ENCODE assay signal across 20 cellular contexts in the genomic region with DNA sequence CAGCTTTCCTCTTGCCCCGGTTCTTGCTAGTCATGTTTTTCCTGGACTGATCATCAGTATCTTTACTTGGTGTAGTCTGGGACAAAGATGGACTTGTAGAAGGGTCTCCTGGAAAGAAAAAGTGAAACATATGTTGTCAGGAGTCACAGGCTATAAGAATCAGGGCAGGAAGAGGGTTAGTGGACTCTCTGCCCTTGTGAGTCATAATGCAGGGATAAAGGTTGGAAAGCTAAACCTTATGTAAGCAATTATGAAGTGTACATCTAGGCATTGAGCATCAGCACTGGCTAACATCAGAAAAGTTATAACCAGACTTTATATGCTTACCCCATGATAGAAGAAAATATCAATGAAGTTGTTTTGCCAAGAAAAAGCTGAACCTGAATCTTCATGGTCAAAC. TPM values are rescaled to one million over a fixed set of nuclear protein-coding genes. Genes with fewer than 3 reads are reported as not detected.
A peak's percentile ranks its signal among the peaks of the same experiment; 100 is the strongest.
DNase-seq lines count a peak whose midpoint lies in the region; ATAC-seq, FAIRE-seq and TF ChIP-seq lines count a peak whose summit lies in the region.
"Had no signal": no experiment of that assay in that cellular context is flagged by ENCODE, and none has a peak within 500 bp of the region (broad histone marks: within the 10 kb centered on the region; RNA-seq: fewer than 3 reads in every experiment).

No MANE protein-coding gene starts in this region.

- no peaks in the 10 kb centered on the region for H3K4me1 ChIP-seq in IMR-90 (ENCODE audit: control insufficient read depth, insufficient read depth, low read length)
- peaks cover 3% of the 10 kb centered on the region for H3K4me1 ChIP-seq in endothelial cell of umbilical vein (ENCODE audit: control insufficient read depth, extremely low read depth, insufficient read depth, low read length)
- H3K4me1 ChIP-seq: BE2C, HAP-1 had no signal

- H3K18ac ChIP-seq in IMR-90 (ENCODE audit: low read depth, low read length) = no peak overlapping the region

- peaks cover 0 to 8% of the 10 kb centered on the region in 2 experiments; a peak in 3 of 4 replicates for H3K79me1 ChIP-seq in IMR-90 (ENCODE audit: low read depth in 1 of 2, low read length in 2 of 2)

- dilution Hi-C loops in IMR-90 (cut with HindIII; ENCODE audit: low sequenced_read_pairs, unreplicated experiment) (no loop called here), endothelial cell of umbilical vein (cut with MboI; ENCODE audit: extremely low pct_ligation_motif_present, low sequenced_read_pairs) (no loop called here)

- H3K27ac ChIP-seq in IMR-90 (ENCODE audit: insufficient read depth, low read length) (no peak overlapping the region), endothelial cell of umbilical vein (ENCODE audit: insufficient read depth, low read depth, low read length) (no peak overlapping the region)
- H3K27ac ChIP-seq: KMS-11 had no signal

- no peak overlapping the region for H3K23ac ChIP-seq in IMR-90 (ENCODE audit: low read depth, low read length)

- peak; percentile 82 for ATAC-seq in IMR-90 (ENCODE audit: low read depth)

- no peak overlapping the region for H2BK5ac ChIP-seq in IMR-90 (ENCODE audit: low read depth, low read length, poor library complexity, severe bottlenecking)

- H3K9me3 ChIP-seq in IMR-90 (ENCODE audit: control insufficient read depth, insufficient read depth, low read length) = no peaks in the 10 kb centered on the region
- no peaks in the 10 kb centered on the region for H3K9me3 ChIP-seq in endothelial cell of umbilical vein (replicated peaks; ENCODE audit: control insufficient read depth, insufficient read depth, low read length)
- H3K9me3 ChIP-seq: BE2C, HAP-1 had no signal

- in situ Hi-C loops in IMR-90 (cut with MboI; ENCODE audit: low sequenced_read_pairs) = no loop called here

- FAIRE-seq in endothelial cell of umbilical vein (lab: Jason Lieb, UNC) = peak; percentile 12
- FAIRE-seq: GM19239 had no signal

- TF ChIP-seq POLR2A in IMR-90 (IDR thresholded peaks at IDR 0.05; ENCODE audit: low read depth, low read length) (no peak), endothelial cell of umbilical vein (IDR thresholded peaks at IDR 0.05; ENCODE audit: low read depth, low read length) (no peak)

- no peak overlapping the region for H4K91ac ChIP-seq in IMR-90 (ENCODE audit: insufficient read depth, low read depth, low read length)

- TF ChIP-seq RAD21 in IMR-90 (IDR thresholded peaks at IDR 0.05; ENCODE audit: low read length) = no peak

- H2AK9ac ChIP-seq in IMR-90 (replicated peaks; ENCODE audit: low read depth, low read length, poor library complexity) = no peak overlapping the region

- H3K9me1 ChIP-seq in IMR-90 (ENCODE audit: insufficient read depth, low read length) (peaks cover 6% of the 10 kb centered on the region), endothelial cell of umbilical vein (replicated peaks; ENCODE audit: control insufficient read depth, extremely low read depth, insufficient read depth, low read length) (no peaks in the 10 kb centered on the region)

- H3K4ac ChIP-seq in IMR-90 (ENCODE audit: low read depth, low read length) = no peak overlapping the region

- BruUV-seq in IMR-90 (replicated peaks; lab: Mats Ljungman, UMichigan) (no TSS peak), endothelial cell of umbilical vein (replicated peaks; lab: Mats Ljungman, UMichigan) (no TSS peak)

- H2AK5ac ChIP-seq in IMR-90 (ENCODE audit: low read depth, low read length) = no peak overlapping the region

- H3K14ac ChIP-seq in IMR-90 (replicated peaks; ENCODE audit: low read depth, low read length) = no peak overlapping the region

- no peak overlapping the region for H2BK120ac ChIP-seq in IMR-90 (ENCODE audit: low read depth, low read length)

- H2BK20ac ChIP-seq in IMR-90 (ENCODE audit: low read depth, low read length) = no peak overlapping the region

- H3K9ac ChIP-seq in IMR-90 (ENCODE audit: low read depth, low read length) (no peak overlapping the region), endothelial cell of umbilical vein (replicated peaks; ENCODE audit: extremely low read depth, insufficient read depth, low read length) (no peak overlapping the region)
- H3K9ac ChIP-seq: KMS-11 had no signal

- no peaks in the 10 kb centered on the region for H3K79me2 ChIP-seq in endothelial cell of umbilical vein (ENCODE audit: control insufficient read depth, insufficient read depth, low read length)

- H3K56ac ChIP-seq in IMR-90 (ENCODE audit: extremely low read depth, insufficient read depth, low read length) = no peak overlapping the region

- H2BK15ac ChIP-seq in IMR-90 (ENCODE audit: low read depth, low read length) = no peak overlapping the region

- H2AFZ ChIP-seq in IMR-90 (replicated peaks; ENCODE audit: low read length, poor library complexity) (no peak overlapping the region), endothelial cell of umbilical vein (ENCODE audit: low read depth, low read length) (no peak overlapping the region)

- CTCF ChIA-PET in IMR-90 (lab: Yijun Ruan, JAX) = interaction anchor here (1.2 kb wide), 1 partner anchor 8 kb away, joined by 3 read pairs; no protein-coding TSS in a partner anchor
- CTCF ChIA-PET in endothelial cell of umbilical vein (lab: Charles Lee) = interaction anchor here (0.9 to 1.2 kb wide), 2 partner anchors 15 to 81 kb away, joined by 3 to 4 read pairs; no protein-coding TSS in a partner anchor

- TF ChIP-seq CTCF in IMR-90 (conservative IDR thresholded peaks at IDR 0.05; ENCODE audit: low read depth, low read length) = no peak
- no peak for TF ChIP-seq CTCF in endothelial cell of umbilical vein (IDR thresholded peaks at IDR 0.05; ENCODE audit: extremely low read depth in 1 of 2, insufficient read depth in 1 of 2, low read depth in 1 of 2, low read length in 2 of 2)

- peaks cover 8% of the 10 kb centered on the region for H3K36me3 ChIP-seq in IMR-90 (ENCODE audit: control insufficient read depth, insufficient read depth, low read length)
- peaks cover 6 to 23% of the 10 kb centered on the region in 2 experiments for H3K36me3 ChIP-seq in endothelial cell of umbilical vein (ENCODE audit: control insufficient read depth in 2 of 2, extremely low read depth in 1 of 2, insufficient read depth in 2 of 2, low read length in 2 of 2)
- H3K36me3 ChIP-seq: BE2C had no signal

- intact Hi-C loops in IMR-90 (cut with micrococcal nuclease) (no loop called here), endothelial cell of umbilical vein (cut with micrococcal nuclease) (no loop called here)

- DNase-seq in EL (peak; percentile 35), IMR-90 (peak; percentile 58), endothelial cell of umbilical vein (ENCODE audit: low read depth, low spot score) (no peak), iris pigment epithelial cell (ENCODE audit: low read depth) (peak; percentile 54), NCI-H524 (lab: John Stamatoyannopoulos, UW) (no peak), GOT3 (lab: John Stamatoyannopoulos, UW) (no peak), T-helper 1 cell (no peak), SKM-1 (lab: John Stamatoyannopoulos, UW; ENCODE audit: unreplicated experiment) (no peak)
- DNase-seq: 8988T; BE2C; CD4-positive, alpha-beta T cell; MM.1S; NCI-H1092 treated with DMSO at 0.1 percent for 48 hours; NCI-H69; NK-92 treated with Interleukin-12 subunit alpha and Interleukin-12 subunit beta, amount 100 ng/mL, for 24 hours; RPMI8226; SIG-M5 had no signal

- H3K27me3 ChIP-seq in IMR-90 (ENCODE audit: control insufficient read depth, insufficient read depth, low read length) = no peaks in the 10 kb centered on the region
- H3K27me3 ChIP-seq in endothelial cell of umbilical vein (ENCODE audit: control insufficient read depth in 2 of 2, insufficient read depth in 2 of 2, low read length in 2 of 2) = no peaks in the 10 kb centered on the region
- H3K27me3 ChIP-seq: BE2C had no signal

- H4K5ac ChIP-seq in IMR-90 (ENCODE audit: low read depth, low read length) = no peak overlapping the region

- H3K4me2 ChIP-seq in IMR-90 (ENCODE audit: low read depth, low read length) (no peak overlapping the region), endothelial cell of umbilical vein (ENCODE audit: insufficient read depth, low read length) (no peak overlapping the region)
- H3K4me2 ChIP-seq: KMS-11 had no signal

- H4K8ac ChIP-seq in IMR-90 (ENCODE audit: low read depth in 2 of 2, low read length in 2 of 2) = no peak overlapping the region

- no CpG with 5 or more reads among the region's 1 CpG for WGBS in IMR-90 (ENCODE audit: extremely low coverage in 2 of 2, insufficient read length in 1 of 2), 2 experiments

- POLR2A ChIA-PET in IMR-90 (lab: Charles Lee; ENCODE audit: unreplicated experiment) = no interaction called here
- POLR2A ChIA-PET in endothelial cell of umbilical vein (lab: Charles Lee) = no interaction called here

- H3K4me3 ChIP-seq in IMR-90 (ENCODE audit: insufficient read depth, low read depth, low read length) = no peak overlapping the region
- no peak overlapping the region for H3K4me3 ChIP-seq in endothelial cell of umbilical vein (replicated peaks in 1 of 3; ENCODE audit: insufficient read depth in 1 of 3, low read depth in 1 of 3, low read length in 3 of 3)
- H3K4me3 ChIP-seq: HAP-1 had no signal

- H4K20me1 ChIP-seq in IMR-90 (ENCODE audit: insufficient read depth, low read length) = no peaks in the 10 kb centered on the region
- H4K20me1 ChIP-seq in endothelial cell of umbilical vein (replicated peaks; ENCODE audit: control insufficient read depth, extremely low read depth, insufficient read depth, low read length) = no peaks in the 10 kb centered on the region

TF ChIP-seq in endothelial cell of umbilical vein, 7 proteins besides CTCF, POLR2A, EP300 and RAD21:
- no peak for TF ChIP-seq EZH2 (IDR thresholded peaks at IDR 0.05; ENCODE audit: borderline replicate concordance, low read depth, low read length, severe bottlenecking)
- TF ChIP-seq JUN (IDR thresholded peaks at IDR 0.05; ENCODE audit: borderline replicate concordance, insufficient read depth, insufficient read length, low read depth) = no peak
- TF ChIP-seq GATA2 (IDR thresholded peaks at IDR 0.05; ENCODE audit: insufficient read depth, insufficient read length, low read depth, low read length) = no peak
- TF ChIP-seq MYC (IDR thresholded peaks at IDR 0.05; ENCODE audit: low read depth, low read length) = no peak
- TF ChIP-seq FOS (IDR thresholded peaks at IDR 0.05; ENCODE audit: borderline replicate concordance, insufficient read depth, low read length) = peak; percentile 43

RNA-seq across cellular contexts. Expression of a gene that starts 51.2 kb away (rescaled TPM):
- total RNA-seq in IMR-90 (2012; rRNA removed) (1.1 TPM in 2 replicates), endothelial cell of umbilical vein (10.0 TPM in 2 replicates)
- polyA plus RNA-seq in IMR-90 (2012; rRNA removed) (10.7 and 12.8 TPM in 2 replicates), endothelial cell of umbilical vein (13.1 and 15.2 TPM in 2 replicates)
- polyA plus RNA-seq in IMR-90 (2012; cell fraction: cytosol; rRNA removed) = 11.8 and 16.5 TPM in 2 replicates
- 6.5 and 10.7 TPM in 2 replicates for polyA plus RNA-seq in IMR-90 (2012; cell fraction: nucleus; rRNA removed; ENCODE audit: low replicate concordance)
- 10.2 and 11.3 TPM in 2 replicates for polyA plus RNA-seq in endothelial cell of umbilical vein (2011; cell fraction: cytosol; rRNA removed)
- 4.1 and 4.6 TPM in 2 replicates for polyA plus RNA-seq in endothelial cell of umbilical vein (2011; cell fraction: nucleus; rRNA removed)
- 6.4 and 6.8 TPM in 2 replicates for polyA plus RNA-seq in endothelial cell of umbilical vein (2012)
- polyA minus RNA-seq in endothelial cell of umbilical vein = 6.7 and 8.8 TPM in 2 replicates
- polyA minus RNA-seq in endothelial cell of umbilical vein (2011; cell fraction: cytosol; rRNA and poly(A)+ RNA removed) = 0.82 TPM
- 1.5 and 2.0 TPM in 2 replicates for polyA minus RNA-seq in endothelial cell of umbilical vein (2011; cell fraction: nucleus; rRNA and poly(A)+ RNA removed)

Comparison
In these comparisons a context has a peak if more than half of its experiments do, and no peak if none do; other contexts are left out.
1. DNase-seq: peak in EL (single experiment), IMR-90 (single experiment) and iris pigment epithelial cell (single experiment); none in endothelial cell of umbilical vein (single experiment), NCI-H524 (0 of 2), GOT3 (single experiment), T-helper 1 cell (0 of 5) and SKM-1 (single experiment).